8 cellular contexts compared by ENCODE assay signal in the genomic region with DNA sequence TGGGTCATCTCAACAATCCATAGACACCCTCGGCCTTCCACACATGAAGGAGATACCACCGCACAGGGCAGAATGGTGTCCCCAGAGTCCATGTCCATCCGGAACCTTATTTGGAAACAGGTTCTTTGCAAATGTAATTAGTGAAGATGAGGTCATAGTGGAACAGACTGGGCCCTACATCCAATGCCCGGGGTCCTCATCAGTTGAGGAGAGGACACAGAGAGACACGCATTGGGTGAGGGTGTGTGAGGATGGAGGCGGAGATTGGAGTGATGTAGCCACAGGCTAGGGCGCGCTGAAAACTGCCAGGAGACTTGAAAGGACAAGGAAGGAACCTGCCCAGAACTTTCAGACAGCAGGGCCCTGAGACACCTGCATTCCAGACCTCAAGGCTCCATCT.
"Had no signal": no experiment of that assay in that cellular context is flagged by ENCODE, and none has a peak within 500 bp of the region (broad histone marks: within the 10 kb centered on the region; RNA-seq: fewer than 3 reads in every experiment).

No MANE protein-coding gene starts in this region.

- H3K27ac Mint-ChIP-seq: IgD-negative memory B cell had no signal

- H3K4me3 Mint-ChIP-seq: IgD-negative memory B cell had no signal

- ATAC-seq: HepG2, K562 had no signal

- DNase-seq: IMR-90, KBM-7, KG1 had no signal

- H3K27ac ChIP-seq: HL-60, KMS-11 had no signal

- H3K4me3 ChIP-seq: K562 had no signal

- H3K36me3 Mint-ChIP-seq: IgD-negative memory B cell had no signal
